In the genomic region with DNA sequence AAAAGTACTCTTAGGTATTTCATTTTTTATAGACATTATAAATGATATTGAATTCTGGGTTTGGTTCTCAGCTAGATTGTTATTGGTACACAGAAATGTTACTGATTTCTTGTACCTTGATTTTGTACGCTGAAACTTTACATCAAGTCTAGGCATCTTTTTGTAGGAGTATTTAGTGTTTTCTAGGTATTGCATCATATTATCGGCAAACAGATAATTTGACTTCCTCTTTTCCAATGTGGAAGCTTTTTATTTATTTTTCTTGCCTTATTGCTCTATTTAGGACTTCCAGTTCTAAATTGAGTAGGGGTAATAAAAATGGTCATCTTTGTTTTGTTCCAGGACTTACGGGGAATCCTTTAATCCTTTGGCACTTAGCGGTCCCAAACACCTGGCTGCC, we compare ENCODE assay signal across 1 cellular context.
A peak's percentile ranks its signal among the peaks of the same experiment; 100 is the strongest.
TF ChIP-seq lines count a peak whose summit lies in the region.

No MANE protein-coding gene starts in this region.

TF ChIP-seq in K562, 482 proteins besides CTCF, POLR2A, EP300 and RAD21 (continued from another document):
- TF ChIP-seq ZFP30 (CRISPR knock-in tag; IDR thresholded peaks at IDR 0.05; ENCODE audit: borderline replicate concordance) (no peak), PCBP1 (IDR thresholded peaks at IDR 0.05; ENCODE audit: low read depth, low read length, poor library complexity, severe bottlenecking) (no peak), MAFG (tag; conservative IDR thresholded peaks at IDR 0.05) (no peak), RBM22 (IDR thresholded peaks at IDR 0.05; ENCODE audit: low read depth, low read length, poor library complexity, severe bottlenecking) (no peak), RFX5 (IDR thresholded peaks at IDR 0.05; ENCODE audit: low read depth, low read length) (no peak), BRD4 (IDR thresholded peaks at IDR 0.05) (no peak), KDM4B (IDR thresholded peaks at IDR 0.05; ENCODE audit: borderline replicate concordance in 2 of 2, low read depth in 1 of 2) (no peak), MECOM (CRISPR knock-in tag; IDR thresholded peaks at IDR 0.05) (no peak), NONO (IDR thresholded peaks at IDR 0.05; ENCODE audit: low read depth in 2 of 2, low read length in 1 of 2) (no peak), HNRNPH1 (optimal IDR thresholded peaks at IDR 0.05; ENCODE audit: low read depth, low read length) (no peak)
- TF ChIP-seq, protein P1, sequence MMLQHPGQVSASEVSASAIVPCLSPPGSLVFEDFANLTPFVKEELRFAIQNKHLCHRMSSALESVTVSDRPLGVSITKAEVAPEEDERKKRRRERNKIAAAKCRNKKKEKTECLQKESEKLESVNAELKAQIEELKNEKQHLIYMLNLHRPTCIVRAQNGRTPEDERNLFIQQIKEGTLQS (IDR thresholded peaks at IDR 0.05): peak; percentile 32; the same call in 1 of the 2 replicates
- TF ChIP-seq, protein P1 (CRISPR knock-in tag; conservative IDR thresholded peaks at IDR 0.05): no peak
